9 cellular contexts compared by ENCODE assay signal in genomic region chr20:49821850-49822249, GRCh38.
DNase-seq lines count a peak whose midpoint lies in the region; ATAC-seq and TF ChIP-seq lines count a peak whose summit lies in the region.
"Had no signal": no experiment of that assay in that cellular context is flagged by ENCODE, and none has a peak within 500 bp of the region (broad histone marks: within the 10 kb centered on the region; RNA-seq: fewer than 3 reads in every experiment).

No MANE protein-coding gene starts in this region.

- TF ChIP-seq CTCF in HFF-Myc (IDR thresholded peaks at IDR 0.05; ENCODE audit: low read depth, low read length, missing control alignments) (peak; percentile 17), astrocyte of the spinal cord (IDR thresholded peaks at IDR 0.05; ENCODE audit: low read depth, low read length) (peak; percentile 41)

- H3K27ac Mint-ChIP-seq in memory B cell, result peak overlapping the region; percentile 32

- in situ Hi-C loops in astrocyte of the spinal cord (cut with HindIII; ENCODE audit: low sequenced_read_pairs), result no loop called here

- H3K9me3 Mint-ChIP-seq in memory B cell, result no peaks in the 10 kb centered on the region

- peaks cover 14% of the 10 kb centered on the region for H3K36me3 Mint-ChIP-seq in memory B cell

- no peaks in the 10 kb centered on the region for H3K27me3 Mint-ChIP-seq in memory B cell

- H3K4me3 ChIP-seq in HFF-Myc (replicated peaks; ENCODE audit: low read depth, low read length), result no peak overlapping the region
- no peak overlapping the region for H3K4me3 ChIP-seq in astrocyte of the spinal cord (ENCODE audit: low read depth, low read length)
- H3K4me3 ChIP-seq: coronary artery had no signal

- ATAC-seq in memory B cell (ENCODE audit: low read depth) (no peak), HG03469 (IDR thresholded peaks at IDR 0.05; ENCODE audit: unreplicated experiment) (no peak)

- DNase-seq in Ammon's horn (ENCODE audit: low spot score) (peak; percentile 35), HFF-Myc (ENCODE audit: extremely low read depth, low read depth) (peak; percentile 11), astrocyte of the spinal cord (ENCODE audit: low read depth, low spot score) (peak; percentile 52), memory B cell (ENCODE audit: low spot score in 2 of 2) (no peak), GOT3 (lab: John Stamatoyannopoulos, UW) (no peak), pons (ENCODE audit: low spot score) (no peak), cortex of kidney (lab: John Stamatoyannopoulos, UW) (no peak)

- H3K4me3 Mint-ChIP-seq in memory B cell, result no peak overlapping the region

- peaks cover 23% of the 10 kb centered on the region for H3K4me1 Mint-ChIP-seq in memory B cell

Comparison
In these comparisons a context has a peak if more than half of its experiments do, and no peak if none do; other contexts are left out.
1. DNase-seq: peak in Ammon's horn (single experiment), HFF-Myc (single experiment) and astrocyte of the spinal cord (single experiment); none in memory B cell (0 of 2), GOT3 (single experiment), pons (single experiment) and cortex of kidney (single experiment).